ENCODE assay signal across 23 cellular contexts in genomic region chr4:15117270-15117946, GRCh38.
DNase-seq lines count a peak whose midpoint lies in the region; ATAC-seq, FAIRE-seq and TF ChIP-seq lines count a peak whose summit lies in the region.
"Had no signal": no experiment of that assay in that cellular context is flagged by ENCODE, and none has a peak within 500 bp of the region (broad histone marks: within the 10 kb centered on the region; RNA-seq: fewer than 3 reads in every experiment).

No MANE protein-coding gene starts in this region.

- TF ChIP-seq CTCF in kidney (IDR thresholded peaks at IDR 0.05; ENCODE audit: borderline replicate concordance, extremely low read depth, insufficient read depth): no peak
- no peak for TF ChIP-seq CTCF in heart right ventricle (IDR thresholded peaks at IDR 0.05)
- no peak for TF ChIP-seq CTCF in GM13976 (IDR thresholded peaks at IDR 0.05; ENCODE audit: borderline replicate concordance, control extremely low read depth, extremely low read depth, insufficient read depth, missing control alignments)

- no peak overlapping the region for H3K9ac ChIP-seq in kidney (ENCODE audit: low read length in 2 of 2)
- H3K9ac ChIP-seq: BLaER1 treated with 17β-estradiol and CSF1 and Interleukin-3, amounts not matched to agents 10 nM and 100 nM had no signal

- WGBS in heart right ventricle, 2 donors: 85% methylated on average over 3 of the region's 3 CpGs

- H3K4me1 Mint-ChIP-seq in activated CD4-positive, alpha-beta memory T cell treated with anti-CD3 and anti-CD28 coated beads for 36 hours (ENCODE audit: low read depth): peaks cover 10% of the 10 kb centered on the region
- peaks cover 3% of the 10 kb centered on the region for H3K4me1 Mint-ChIP-seq in activated CD4-positive, alpha-beta memory T cell treated with anti-CD3 and anti-CD28 coated beads, Interleukin-2, amount 10 ng/mL, durations not matched to agents 7 days and 5 days
- peaks cover 2% of the 10 kb centered on the region for H3K4me1 Mint-ChIP-seq in T-helper 2 cell treated with Interferon-gamma antibody and Interleukin-4, amounts not matched to agents 5 μg/mL and 100 μg/mL, for 36 hours (ENCODE audit: low read depth)
- H3K4me1 Mint-ChIP-seq: GM23338; naive thymus-derived CD8-positive, alpha-beta T cell had no signal

- intact Hi-C loops in activated CD4-positive, alpha-beta memory T cell treated with anti-CD3 and anti-CD28 coated beads for 36 hours (cut with micrococcal nuclease): loop anchor here (2.0 to 5.0 kb wide), 2 partner anchors 65 to 115 kb away; partner anchors contain the start of gene CPEB2
- intact Hi-C loops in kidney (cut with DNase I): no loop called here
- intact Hi-C loops in heart right ventricle (cut with DNase I): no loop called here

- peaks cover 16% of the 10 kb centered on the region for H3K9me3 Mint-ChIP-seq in activated CD4-positive, alpha-beta memory T cell treated with anti-CD3 and anti-CD28 coated beads for 36 hours
- peaks cover 4% of the 10 kb centered on the region for H3K9me3 Mint-ChIP-seq in activated CD4-positive, alpha-beta memory T cell treated with anti-CD3 and anti-CD28 coated beads, Interleukin-2, amount 10 ng/mL, durations not matched to agents 7 days and 5 days
- H3K9me3 Mint-ChIP-seq in T-helper 2 cell treated with Interferon-gamma antibody and Interleukin-4, amounts not matched to agents 5 μg/mL and 100 μg/mL, for 36 hours: peaks cover 8% of the 10 kb centered on the region

- CTCF ChIA-PET in activated CD4-positive, alpha-beta memory T cell treated with anti-CD3 and anti-CD28 coated beads for 36 hours (lab: Charles Lee): no interaction called here
- CTCF ChIA-PET in activated CD4-positive, alpha-beta memory T cell treated with anti-CD3 and anti-CD28 coated beads, Interleukin-2, amount 10 ng/mL, durations not matched to agents 7 days and 5 days (lab: Charles Lee): no interaction called here

- H3K36me3 Mint-ChIP-seq in activated CD4-positive, alpha-beta memory T cell treated with anti-CD3 and anti-CD28 coated beads for 36 hours: peaks cover 4% of the 10 kb centered on the region
- no peaks in the 10 kb centered on the region for H3K36me3 Mint-ChIP-seq in activated CD4-positive, alpha-beta memory T cell treated with anti-CD3 and anti-CD28 coated beads, Interleukin-2, amount 10 ng/mL, durations not matched to agents 7 days and 5 days (ENCODE audit: low read depth)
- no peaks in the 10 kb centered on the region for H3K36me3 Mint-ChIP-seq in T-helper 2 cell treated with Interferon-gamma antibody and Interleukin-4, amounts not matched to agents 5 μg/mL and 100 μg/mL, for 36 hours (ENCODE audit: low read depth)

- POLR2A ChIA-PET in activated CD4-positive, alpha-beta memory T cell treated with anti-CD3 and anti-CD28 coated beads for 36 hours (lab: Charles Lee): no interaction called here
- POLR2A ChIA-PET in activated CD4-positive, alpha-beta memory T cell treated with anti-CD3 and anti-CD28 coated beads, Interleukin-2, amount 10 ng/mL, durations not matched to agents 7 days and 5 days (lab: Charles Lee): no interaction called here

- H3K27me3 ChIP-seq in heart right ventricle: no peaks in the 10 kb centered on the region
- H3K27me3 ChIP-seq: ascending aorta; BLaER1 treated with 17β-estradiol and CSF1 and Interleukin-3, amounts not matched to agents 10 nM and 100 nM; esophagus squamous epithelium; ovary; SJSA1; tibial artery had no signal

- no peak overlapping the region for H3K4me3 ChIP-seq in kidney (ENCODE audit: low read length in 2 of 2)
- no peak overlapping the region for H3K4me3 ChIP-seq in heart right ventricle
- H3K4me3 ChIP-seq: ascending aorta; BLaER1 treated with 17β-estradiol and CSF1 and Interleukin-3, amounts not matched to agents 10 nM and 100 nM; esophagus squamous epithelium; GM23338; ovary; SJSA1; tibial artery had no signal

- H3K4me3 Mint-ChIP-seq in activated CD4-positive, alpha-beta memory T cell treated with anti-CD3 and anti-CD28 coated beads for 36 hours: no peak overlapping the region
- H3K4me3 Mint-ChIP-seq in activated CD4-positive, alpha-beta memory T cell treated with anti-CD3 and anti-CD28 coated beads, Interleukin-2, amount 10 ng/mL, durations not matched to agents 7 days and 5 days: no peak overlapping the region
- H3K4me3 Mint-ChIP-seq in T-helper 2 cell treated with Interferon-gamma antibody and Interleukin-4, amounts not matched to agents 5 μg/mL and 100 μg/mL, for 36 hours: no peak overlapping the region
- H3K4me3 Mint-ChIP-seq: GM23338; naive thymus-derived CD8-positive, alpha-beta T cell had no signal

- H3K27ac Mint-ChIP-seq in activated CD4-positive, alpha-beta memory T cell treated with anti-CD3 and anti-CD28 coated beads for 36 hours: no peak overlapping the region
- H3K27ac Mint-ChIP-seq in activated CD4-positive, alpha-beta memory T cell treated with anti-CD3 and anti-CD28 coated beads, Interleukin-2, amount 10 ng/mL, durations not matched to agents 7 days and 5 days: no peak overlapping the region
- H3K27ac Mint-ChIP-seq in T-helper 2 cell treated with Interferon-gamma antibody and Interleukin-4, amounts not matched to agents 5 μg/mL and 100 μg/mL, for 36 hours: no peak overlapping the region
- H3K27ac Mint-ChIP-seq: GM23338; naive thymus-derived CD8-positive, alpha-beta T cell had no signal

- H3K4me1 ChIP-seq in kidney (ENCODE audit: control insufficient read depth in 1 of 2, insufficient read depth in 1 of 2, low read depth in 1 of 2, low read length in 2 of 2) (peaks cover 12 to 27% of the 10 kb centered on the region in 2 donors), heart right ventricle (no peaks in the 10 kb centered on the region)
- H3K4me1 ChIP-seq: ascending aorta; BLaER1 treated with 17β-estradiol and CSF1 and Interleukin-3, amounts not matched to agents 10 nM and 100 nM; esophagus squamous epithelium; SJSA1; tibial artery had no signal

- peak; percentile 45 for ATAC-seq in GM21619 (IDR thresholded peaks at IDR 0.05; ENCODE audit: unreplicated experiment)
- no peak for ATAC-seq in heart right ventricle
- ATAC-seq: GM23338; naive thymus-derived CD8-positive, alpha-beta T cell; Panc1 had no signal

- H3K27ac ChIP-seq in kidney (ENCODE audit: low read depth in 2 of 2, low read length in 2 of 2): peak overlapping the region; percentile 25 to 33
- no peak overlapping the region for H3K27ac ChIP-seq in heart right ventricle
- H3K27ac ChIP-seq: ascending aorta; BLaER1 treated with 17β-estradiol and CSF1 and Interleukin-3, amounts not matched to agents 10 nM and 100 nM; esophagus squamous epithelium; SJSA1; tibial artery had no signal

- H3K27me3 Mint-ChIP-seq in activated CD4-positive, alpha-beta memory T cell treated with anti-CD3 and anti-CD28 coated beads for 36 hours: peaks cover 19% of the 10 kb centered on the region
- H3K27me3 Mint-ChIP-seq in activated CD4-positive, alpha-beta memory T cell treated with anti-CD3 and anti-CD28 coated beads, Interleukin-2, amount 10 ng/mL, durations not matched to agents 7 days and 5 days: no peaks in the 10 kb centered on the region
- H3K27me3 Mint-ChIP-seq in T-helper 2 cell treated with Interferon-gamma antibody and Interleukin-4, amounts not matched to agents 5 μg/mL and 100 μg/mL, for 36 hours (ENCODE audit: low read depth): peaks cover 3% of the 10 kb centered on the region

- H3K9me3 ChIP-seq in kidney (ENCODE audit: control insufficient read depth in 1 of 2, low read length in 2 of 2): no peaks in the 10 kb centered on the region
- H3K9me3 ChIP-seq in heart right ventricle: peaks cover 0 to 6% (median 0%) of the 10 kb centered on the region in 11 donors
- H3K9me3 ChIP-seq: ascending aorta, esophagus squamous epithelium, ovary, SJSA1, tibial artery had no signal

- no peaks in the 10 kb centered on the region for H3K36me3 ChIP-seq in kidney (ENCODE audit: control insufficient read depth in 1 of 2, insufficient read depth in 2 of 2, low read length in 2 of 2)
- no peaks in the 10 kb centered on the region for H3K36me3 ChIP-seq in heart right ventricle
- H3K36me3 ChIP-seq: ascending aorta; BLaER1 treated with 17β-estradiol and CSF1 and Interleukin-3, amounts not matched to agents 10 nM and 100 nM; esophagus squamous epithelium; ovary; SJSA1; tibial artery had no signal

- DNase-seq in activated CD4-positive, alpha-beta memory T cell treated with anti-CD3 and anti-CD28 coated beads for 36 hours: peak; percentile 19
- DNase-seq in activated CD4-positive, alpha-beta memory T cell treated with anti-CD3 and anti-CD28 coated beads, Interleukin-2, amount 10 ng/mL, durations not matched to agents 7 days and 5 days: no peak
- DNase-seq in T-helper 2 cell treated with Interferon-gamma antibody and Interleukin-4, amounts not matched to agents 5 μg/mL and 100 μg/mL, for 36 hours (ENCODE audit: low spot score): peak; percentile 9
- no peak for DNase-seq in kidney
- DNase-seq in heart right ventricle: no peak
- DNase-seq in UCSD-AML1 (lab: John Stamatoyannopoulos, UW; ENCODE audit: unreplicated experiment): no peak
- no peak for DNase-seq in GM13976 (ENCODE audit: low spot score)
- DNase-seq: Calu3; esophagus squamous epithelium; KG1; naive thymus-derived CD8-positive, alpha-beta T cell; NCI-H1930; NCI-H345; stimulated activated naive CD4-positive, alpha-beta T cell; tibial artery had no signal

- no peak for FAIRE-seq in kidney (lab: Jason Lieb, UNC)
- FAIRE-seq: GM18507 had no signal

- in situ Hi-C loops in GM13976 (cut with MboI; ENCODE audit: low sequenced_read_pairs, unreplicated experiment): no loop called here

Comparison
In these comparisons a context has a peak if more than half of its experiments do, and no peak if none do; other contexts are left out.
1. DNase-seq: peak in activated CD4-positive, alpha-beta memory T cell treated with anti-CD3 and anti-CD28 coated beads for 36 hours (single experiment) and T-helper 2 cell treated with Interferon-gamma antibody and Interleukin-4, amounts not matched to agents 5 μg/mL and 100 μg/mL, for 36 hours (single experiment); none in activated CD4-positive, alpha-beta memory T cell treated with anti-CD3 and anti-CD28 coated beads, Interleukin-2, amount 10 ng/mL, durations not matched to agents 7 days and 5 days (single experiment), kidney (single experiment), heart right ventricle (0 of 2), UCSD-AML1 (single experiment) and GM13976 (single experiment).
2. H3K27ac ChIP-seq: peak in kidney (2 of 2); none in heart right ventricle (0 of 10).